Comparison of ENCODE assay signal across 1 cellular context in genomic region chr1:154178006-154178405, GRCh38.
TF ChIP-seq lines count a peak whose summit lies in the region.

No MANE protein-coding gene starts in this region.

TF ChIP-seq in SK-N-SH, 30 proteins besides CTCF, POLR2A, EP300 and RAD21 (continued from another document):
- TF ChIP-seq RFX5 (IDR thresholded peaks at IDR 0.05; ENCODE audit: low read length) (no peak), FOXJ3 (CRISPR knock-in tag; IDR thresholded peaks at IDR 0.05) (no peak), JUND (IDR thresholded peaks at IDR 0.05) (no peak), FOXM1 (IDR thresholded peaks at IDR 0.05; ENCODE audit: low read depth) (no peak)
